32 cellular contexts compared by ENCODE assay signal in genomic region chr1:5997316-5997715, GRCh38. TPM values are rescaled to one million over a fixed set of nuclear protein-coding genes. Genes with fewer than 3 reads are reported as not detected.
DNase-seq lines count a peak whose midpoint lies in the region; ATAC-seq lines count a peak whose summit lies in the region.
"Had no signal": no experiment of that assay in that cellular context is flagged by ENCODE, and none has a peak within 500 bp of the region (broad histone marks: within the 10 kb centered on the region; RNA-seq: fewer than 3 reads in every experiment).

No MANE protein-coding gene starts in this region.

- H3K27me3 Mint-ChIP-seq in naive thymus-derived CD4-positive, alpha-beta T cell, result peaks cover 0 to 2% (median 0%) of the 10 kb centered on the region in 5 donors

- peak overlapping the region in 1 of 10 donors; percentile 69 for H3K4me3 Mint-ChIP-seq in naive thymus-derived CD4-positive, alpha-beta T cell
- no peak overlapping the region for H3K4me3 Mint-ChIP-seq in stimulated activated effector memory CD8-positive, alpha-beta T cell treated with anti-CD3 and anti-CD28 coated beads, Interleukin-12 subunit alpha, Interleukin-12 subunit beta, amount 100 ng/mL, for 72 hours
- H3K4me3 Mint-ChIP-seq: activated CD8-positive, alpha-beta T cell treated with anti-CD3 and anti-CD28 coated beads, Interleukin-2, amount 10 ng/mL, durations not matched to agents 7 days and 5 days had no signal

- peak overlapping the region in 5 of 9 donors; percentile 29 to 92 (median 61) for H3K27ac Mint-ChIP-seq in naive thymus-derived CD4-positive, alpha-beta T cell
- H3K27ac Mint-ChIP-seq in stimulated activated effector memory CD8-positive, alpha-beta T cell treated with anti-CD3 and anti-CD28 coated beads, Interleukin-12 subunit alpha, Interleukin-12 subunit beta, amount 100 ng/mL, for 72 hours, result peak overlapping the region; percentile 26
- H3K27ac Mint-ChIP-seq: activated CD8-positive, alpha-beta T cell treated with anti-CD3 and anti-CD28 coated beads, Interleukin-2, amount 10 ng/mL, durations not matched to agents 7 days and 5 days had no signal

- POLR2A ChIA-PET in naive thymus-derived CD4-positive, alpha-beta T cell (lab: Charles Lee), result no interaction called here

- no peak for ATAC-seq in naive thymus-derived CD4-positive, alpha-beta T cell
- no peak for ATAC-seq in stimulated activated effector memory CD8-positive, alpha-beta T cell treated with anti-CD3 and anti-CD28 coated beads, Interleukin-12 subunit alpha, Interleukin-12 subunit beta, amount 100 ng/mL, for 72 hours
- no peak for ATAC-seq in GM21825 (IDR thresholded peaks at IDR 0.05; ENCODE audit: unreplicated experiment)
- no peak for ATAC-seq in HG02973 (IDR thresholded peaks at IDR 0.05; ENCODE audit: unreplicated experiment)
- ATAC-seq: activated CD8-positive, alpha-beta T cell treated with anti-CD3 and anti-CD28 coated beads, Interleukin-2, amount 10 ng/mL, durations not matched to agents 7 days and 5 days; foreskin keratinocyte; heart left ventricle; mucosa of descending colon; sciatic nerve had no signal

- H3K4me1 Mint-ChIP-seq in naive thymus-derived CD4-positive, alpha-beta T cell, result peaks cover 23 to 56% (median 43%) of the 10 kb centered on the region in 7 donors
- H3K4me1 Mint-ChIP-seq in stimulated activated effector memory CD8-positive, alpha-beta T cell treated with anti-CD3 and anti-CD28 coated beads, Interleukin-12 subunit alpha, Interleukin-12 subunit beta, amount 100 ng/mL, for 72 hours, result peaks cover 70% of the 10 kb centered on the region

- H3K9me3 ChIP-seq in naive thymus-derived CD4-positive, alpha-beta T cell (ENCODE audit: control insufficient read depth in 2 of 3, low read length in 3 of 3), result no peaks in the 10 kb centered on the region
- H3K9me3 ChIP-seq: esophagus squamous epithelium, heart left ventricle, mucosa of descending colon, transverse colon had no signal

- peak; percentile 5 for DNase-seq in activated CD8-positive, alpha-beta memory T cell treated with anti-CD3 and anti-CD28 coated beads, Interleukin-2, amount 50 U/mL, for 4 hours
- no peak for DNase-seq in activated CD8-positive, alpha-beta memory T cell treated with anti-CD3 and anti-CD28 coated beads, Interleukin-2, amount 50 U/mL, for 48 hours
- DNase-seq in naive thymus-derived CD4-positive, alpha-beta T cell, result no peak
- DNase-seq in stimulated activated effector memory CD8-positive, alpha-beta T cell treated with anti-CD3 and anti-CD28 coated beads, Interleukin-12 subunit alpha, Interleukin-12 subunit beta, amount 100 ng/mL, for 72 hours (ENCODE audit: low spot score in 2 of 2), result no peak
- no peak for DNase-seq in T-helper 2 cell
- DNase-seq: activated CD4-positive, alpha-beta T cell treated with anti-CD3 and anti-CD28 coated beads for 4 hours; activated CD8-positive, alpha-beta T cell treated with anti-CD3 and anti-CD28 coated beads, Interleukin-2, amount 10 ng/mL, durations not matched to agents 7 days and 5 days; activated gamma-delta T cell treated with Interleukin-2 at 50 U/mL for 16 hours; activated T-cell treated with anti-CD3 and anti-CD28 coated beads for 4 hours; cerebellar nuclear complex; DND-41; esophagus squamous epithelium; foreskin keratinocyte; GF-D8; HCEC 1CT; Kasumi-1; NCI-H1436; NCI-H2107; NCI-H748 treated with DMSO at 0.1 percent for 48 hours; SHP77 treated with DMSO at 0.1 percent for 48 hours; stimulated activated CD4-positive, alpha-beta T cell treated with anti-CD3 and anti-CD28 coated beads, Interleukin-4, amount 100 ng/mL, for 24 hours; transverse colon had no signal

- peaks cover 0 to 14% (median 0%) of the 10 kb centered on the region in 3 experiments for H3K36me3 ChIP-seq in naive thymus-derived CD4-positive, alpha-beta T cell (ENCODE audit: control insufficient read depth in 2 of 3, insufficient read depth in 3 of 3, low read length in 3 of 3)
- H3K36me3 ChIP-seq: esophagus squamous epithelium, transverse colon had no signal

- peaks cover 0 to 11% (median 0%) of the 10 kb centered on the region in 5 donors for H3K36me3 Mint-ChIP-seq in naive thymus-derived CD4-positive, alpha-beta T cell
- H3K36me3 Mint-ChIP-seq in stimulated activated effector memory CD8-positive, alpha-beta T cell treated with anti-CD3 and anti-CD28 coated beads, Interleukin-12 subunit alpha, Interleukin-12 subunit beta, amount 100 ng/mL, for 72 hours, result peaks cover 42% of the 10 kb centered on the region

- H3K9me3 Mint-ChIP-seq in naive thymus-derived CD4-positive, alpha-beta T cell, result peaks cover 0 to 2% (median 0%) of the 10 kb centered on the region in 11 donors
- no peaks in the 10 kb centered on the region for H3K9me3 Mint-ChIP-seq in stimulated activated effector memory CD8-positive, alpha-beta T cell treated with anti-CD3 and anti-CD28 coated beads, Interleukin-12 subunit alpha, Interleukin-12 subunit beta, amount 100 ng/mL, for 72 hours

- CTCF ChIA-PET in naive thymus-derived CD4-positive, alpha-beta T cell (lab: Charles Lee), result no interaction called here

- no peaks in the 10 kb centered on the region for H3K27me3 ChIP-seq in naive thymus-derived CD4-positive, alpha-beta T cell (ENCODE audit: control insufficient read depth in 2 of 2, insufficient read depth in 2 of 2, low read length in 2 of 2)
- H3K27me3 ChIP-seq: foreskin keratinocyte, heart left ventricle had no signal

- peak overlapping the region; percentile 44 for H3K27ac ChIP-seq in angular gyrus (ENCODE audit: low read depth, low read length)
- no peak overlapping the region for H3K27ac ChIP-seq in naive thymus-derived CD4-positive, alpha-beta T cell (ENCODE audit: low read depth, low read length)
- H3K27ac ChIP-seq: 22Rv1, C4-2B, esophagus squamous epithelium, foreskin keratinocyte, heart left ventricle, transverse colon, VCaP had no signal

- intact Hi-C loops in naive thymus-derived CD4-positive, alpha-beta T cell (cut with micrococcal nuclease), result no loop called here

- no peak overlapping the region for H3K4me3 ChIP-seq in naive thymus-derived CD4-positive, alpha-beta T cell (ENCODE audit: low read length)
- H3K4me3 ChIP-seq: esophagus squamous epithelium, heart left ventricle, lung, mucosa of descending colon, transverse colon had no signal

- H3K4me1 ChIP-seq in naive thymus-derived CD4-positive, alpha-beta T cell (ENCODE audit: control insufficient read depth in 2 of 2, insufficient read depth in 2 of 2, low read length in 2 of 2), result peaks cover 23 to 24% of the 10 kb centered on the region in 2 donors
- H3K4me1 ChIP-seq: foreskin keratinocyte had no signal

RNA-seq across cellular contexts. Expression of gene NPHP4, which starts 5.1 kb away (rescaled TPM):
- 10 to 100 TPM in 3 of 5 experiments, 1 to 10 TPM in 2; 9.0 to 20.6 (median 11.1) TPM for total RNA-seq in naive thymus-derived CD4-positive, alpha-beta T cell
- 1 to 10 TPM in 1 of 2 donors, under 1 TPM in 1; 0.40 to 2.7 TPM for polyA plus RNA-seq in naive thymus-derived CD4-positive, alpha-beta T cell

RNA-seq across cellular contexts. Expression of gene KCNAB2, which starts 48.4 kb away (rescaled TPM):
- 100 to 1,000 TPM; 176 to 310 (median 188) TPM for total RNA-seq in naive thymus-derived CD4-positive, alpha-beta T cell
- 10 to 100 TPM; 16.8 to 33.6 TPM for polyA plus RNA-seq in naive thymus-derived CD4-positive, alpha-beta T cell
